ENCODE assay signal across 21 cellular contexts in genomic region chr2:133452561-133452960, GRCh38.
DNase-seq lines count a peak whose midpoint lies in the region; TF ChIP-seq lines count a peak whose summit lies in the region.
"Had no signal": no experiment of that assay in that cellular context is flagged by ENCODE, and none has a peak within 500 bp of the region (broad histone marks: within the 10 kb centered on the region; RNA-seq: fewer than 3 reads in every experiment).

No MANE protein-coding gene starts in this region.

- TF ChIP-seq EP300 in neural cell (conservative IDR thresholded peaks at IDR 0.05; ENCODE audit: poor library complexity, severe bottlenecking): peak; percentile 19

- H3K9ac ChIP-seq in neural cell (ENCODE audit: low read length): no peak overlapping the region
- H3K9ac ChIP-seq: BLaER1 had no signal

- H3K27ac ChIP-seq in RWPE1: no peak overlapping the region
- H3K27ac ChIP-seq in neural cell (ENCODE audit: low read length): no peak overlapping the region
- H3K27ac ChIP-seq in caudate nucleus (ENCODE audit: low read depth, low read length): no peak overlapping the region
- H3K27ac ChIP-seq: BLaER1, HL-60 had no signal

- H3K9me3 ChIP-seq in neural cell (ENCODE audit: low read length): no peaks in the 10 kb centered on the region
- H3K9me3 ChIP-seq: BLaER1 had no signal

- H4K20me1 ChIP-seq in neural cell (ENCODE audit: insufficient read depth): no peaks in the 10 kb centered on the region
- H4K20me1 ChIP-seq: BLaER1 had no signal

- H3K9me2 ChIP-seq in neural cell (ENCODE audit: insufficient read depth, low read length): no peaks in the 10 kb centered on the region

- no peaks in the 10 kb centered on the region for H3K79me2 ChIP-seq in neural cell (replicated peaks; ENCODE audit: insufficient read depth, low read length)

- CTCF ChIA-PET in RWPE1 (lab: Yijun Ruan, JAX): no interaction called here

- POLR2A ChIA-PET in RWPE1 (lab: Yijun Ruan, JAX; ENCODE audit: low non-redundant PET): no interaction called here

- DNase-seq in NCI-H345 (lab: John Stamatoyannopoulos, UW) (peak; percentile 5), NCI-H345 treated with DMSO at 0.1 percent for 48 hours (lab: John Stamatoyannopoulos, UW; ENCODE audit: unreplicated experiment) (no peak), RWPE1 (ENCODE audit: low spot score) (peak; percentile 66), epithelial cell of esophagus (ENCODE audit: low read depth) (peak; percentile 97), G401 (ENCODE audit: low spot score) (no peak), hippocampal formation (lab: John Stamatoyannopoulos, UW) (no peak), caudate nucleus (lab: John Stamatoyannopoulos, UW) (no peak)
- DNase-seq: 8988T; CD4-positive, CD25-positive, alpha-beta regulatory T cell; Karpas-422; NCI-H1092 treated with DMSO at 0.1 percent for 48 hours; NCI-H146; NCI-H1930; NCI-H2107; NCI-H2227 treated with DMSO at 0.1 percent for 48 hours; NCI-H510A treated with DMSO at 0.1 percent for 48 hours; PC-3; SHP77 had no signal

- TF ChIP-seq CTCF in RWPE1 (conservative IDR thresholded peaks at IDR 0.05; ENCODE audit: low read depth) (no peak), epithelial cell of esophagus (IDR thresholded peaks at IDR 0.05; ENCODE audit: insufficient read depth, low read depth, low read length, missing control alignments) (no peak), neural cell (IDR thresholded peaks at IDR 0.05; ENCODE audit: poor library complexity, severe bottlenecking) (no peak)

- H2AFZ ChIP-seq in neural cell (ENCODE audit: low read depth, low read length): no peak overlapping the region

- in situ Hi-C loops in G401 (cut with HindIII; ENCODE audit: low sequenced_read_pairs): no loop called here

- H3K4me2 ChIP-seq in neural cell (ENCODE audit: low read length): no peak overlapping the region
- H3K4me2 ChIP-seq: BLaER1 had no signal

- no peaks in the 10 kb centered on the region for H3F3A ChIP-seq in neural cell (ENCODE audit: insufficient read depth, low read length, poor library complexity, severe bottlenecking)

- H3K4me3 ChIP-seq in epithelial cell of esophagus (ENCODE audit: low read length) (no peak overlapping the region), neural cell (ENCODE audit: low read length) (no peak overlapping the region)
- H3K4me3 ChIP-seq: BLaER1 had no signal

- H3K27me3 ChIP-seq in neural cell (ENCODE audit: insufficient read depth, low read depth, low read length): no peaks in the 10 kb centered on the region
- H3K27me3 ChIP-seq: BLaER1 had no signal

- H3K36me3 ChIP-seq in neural cell (ENCODE audit: insufficient read depth, low read length): no peaks in the 10 kb centered on the region
- H3K36me3 ChIP-seq: BLaER1 had no signal

- no peak for TF ChIP-seq RAD21 in neural cell (conservative IDR thresholded peaks at IDR 0.05)

TF ChIP-seq in neural cell, 6 proteins besides CTCF, POLR2A, EP300 and RAD21:
- no peak for TF ChIP-seq TAF1 (IDR thresholded peaks at IDR 0.05; ENCODE audit: low read depth)
- TF ChIP-seq MXI1 (conservative IDR thresholded peaks at IDR 0.05; ENCODE audit: poor library complexity, severe bottlenecking): no peak
- TF ChIP-seq EZH2 (IDR thresholded peaks at IDR 0.05; ENCODE audit: borderline replicate concordance, insufficient read depth, low read length, poor library complexity, severe bottlenecking): no peak
- TF ChIP-seq, protein P1, sequence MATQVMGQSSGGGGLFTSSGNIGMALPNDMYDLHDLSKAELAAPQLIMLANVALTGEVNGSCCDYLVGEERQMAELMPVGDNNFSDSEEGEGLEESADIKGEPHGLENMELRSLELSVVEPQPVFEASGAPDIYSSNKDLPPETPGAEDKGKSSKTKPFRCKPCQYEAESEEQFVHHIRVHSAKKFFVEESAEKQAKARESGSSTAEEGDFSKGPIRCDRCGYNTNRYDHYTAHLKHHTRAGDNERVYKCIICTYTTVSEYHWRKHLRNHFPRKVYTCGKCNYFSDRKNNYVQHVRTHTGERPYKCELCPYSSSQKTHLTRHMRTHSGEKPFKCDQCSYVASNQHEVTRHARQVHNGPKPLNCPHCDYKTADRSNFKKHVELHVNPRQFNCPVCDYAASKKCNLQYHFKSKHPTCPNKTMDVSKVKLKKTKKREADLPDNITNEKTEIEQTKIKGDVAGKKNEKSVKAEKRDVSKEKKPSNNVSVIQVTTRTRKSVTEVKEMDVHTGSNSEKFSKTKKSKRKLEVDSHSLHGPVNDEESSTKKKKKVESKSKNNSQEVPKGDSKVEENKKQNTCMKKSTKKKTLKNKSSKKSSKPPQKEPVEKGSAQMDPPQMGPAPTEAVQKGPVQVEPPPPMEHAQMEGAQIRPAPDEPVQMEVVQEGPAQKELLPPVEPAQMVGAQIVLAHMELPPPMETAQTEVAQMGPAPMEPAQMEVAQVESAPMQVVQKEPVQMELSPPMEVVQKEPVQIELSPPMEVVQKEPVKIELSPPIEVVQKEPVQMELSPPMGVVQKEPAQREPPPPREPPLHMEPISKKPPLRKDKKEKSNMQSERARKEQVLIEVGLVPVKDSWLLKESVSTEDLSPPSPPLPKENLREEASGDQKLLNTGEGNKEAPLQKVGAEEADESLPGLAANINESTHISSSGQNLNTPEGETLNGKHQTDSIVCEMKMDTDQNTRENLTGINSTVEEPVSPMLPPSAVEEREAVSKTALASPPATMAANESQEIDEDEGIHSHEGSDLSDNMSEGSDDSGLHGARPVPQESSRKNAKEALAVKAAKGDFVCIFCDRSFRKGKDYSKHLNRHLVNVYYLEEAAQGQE (IDR thresholded peaks at IDR 0.05; ENCODE audit: borderline replicate concordance): no peak

Comparison
In these comparisons a context has a peak if more than half of its experiments do, and no peak if none do; other contexts are left out.
1. DNase-seq: peak in NCI-H345 (single experiment), RWPE1 (single experiment) and epithelial cell of esophagus (single experiment); none in NCI-H345 treated with DMSO at 0.1 percent for 48 hours (single experiment), G401 (single experiment), hippocampal formation (0 of 2) and caudate nucleus (0 of 61).